Comparison of ENCODE assay signal across 19 cellular contexts in genomic region chr4:16160457-16160856, GRCh38.
"Had no signal": no experiment of that assay in that cellular context is flagged by ENCODE, and none has a peak within 500 bp of the region (broad histone marks: within the 10 kb centered on the region; RNA-seq: fewer than 3 reads in every experiment).

No MANE protein-coding gene starts in this region.

- H3K4me1 ChIP-seq: foreskin keratinocyte, suprapubic skin, thyroid gland, uterus had no signal

- H3K4me3 ChIP-seq: esophagus squamous epithelium, right atrium auricular region, sigmoid colon, skin epidermis, suprapubic skin, thyroid gland, upper lobe of left lung, uterus had no signal

- H3K27ac ChIP-seq: epithelial cell of prostate, esophagus squamous epithelium, foreskin keratinocyte, sigmoid colon, skin epidermis, suprapubic skin, thyroid gland, upper lobe of left lung, uterus had no signal

- ATAC-seq: foreskin keratinocyte; naive thymus-derived CD8-positive, alpha-beta T cell had no signal

- H3K9me3 ChIP-seq: esophagus squamous epithelium, right atrium auricular region, sigmoid colon, suprapubic skin, thyroid gland, upper lobe of left lung, uterus had no signal

- H3K36me3 ChIP-seq: uterus had no signal

- DNase-seq: cortex of kidney; effector memory CD4-positive, alpha-beta T cell; esophagus squamous epithelium; foreskin keratinocyte; head of caudate nucleus; hippocampal formation; kidney glomerular epithelial cell; mesendoderm; naive thymus-derived CD8-positive, alpha-beta T cell; posterior cingulate gyrus; sigmoid colon; stimulated activated naive CD4-positive, alpha-beta T cell treated with Interleukin-2 at 50 U/mL for 16 hours; thyroid gland; upper lobe of left lung; uterus had no signal

- H3K27me3 ChIP-seq: foreskin keratinocyte, right atrium auricular region, sigmoid colon, suprapubic skin, thyroid gland, upper lobe of left lung, uterus had no signal
